ENCODE assay signal across 1 cellular context in the genomic region with DNA sequence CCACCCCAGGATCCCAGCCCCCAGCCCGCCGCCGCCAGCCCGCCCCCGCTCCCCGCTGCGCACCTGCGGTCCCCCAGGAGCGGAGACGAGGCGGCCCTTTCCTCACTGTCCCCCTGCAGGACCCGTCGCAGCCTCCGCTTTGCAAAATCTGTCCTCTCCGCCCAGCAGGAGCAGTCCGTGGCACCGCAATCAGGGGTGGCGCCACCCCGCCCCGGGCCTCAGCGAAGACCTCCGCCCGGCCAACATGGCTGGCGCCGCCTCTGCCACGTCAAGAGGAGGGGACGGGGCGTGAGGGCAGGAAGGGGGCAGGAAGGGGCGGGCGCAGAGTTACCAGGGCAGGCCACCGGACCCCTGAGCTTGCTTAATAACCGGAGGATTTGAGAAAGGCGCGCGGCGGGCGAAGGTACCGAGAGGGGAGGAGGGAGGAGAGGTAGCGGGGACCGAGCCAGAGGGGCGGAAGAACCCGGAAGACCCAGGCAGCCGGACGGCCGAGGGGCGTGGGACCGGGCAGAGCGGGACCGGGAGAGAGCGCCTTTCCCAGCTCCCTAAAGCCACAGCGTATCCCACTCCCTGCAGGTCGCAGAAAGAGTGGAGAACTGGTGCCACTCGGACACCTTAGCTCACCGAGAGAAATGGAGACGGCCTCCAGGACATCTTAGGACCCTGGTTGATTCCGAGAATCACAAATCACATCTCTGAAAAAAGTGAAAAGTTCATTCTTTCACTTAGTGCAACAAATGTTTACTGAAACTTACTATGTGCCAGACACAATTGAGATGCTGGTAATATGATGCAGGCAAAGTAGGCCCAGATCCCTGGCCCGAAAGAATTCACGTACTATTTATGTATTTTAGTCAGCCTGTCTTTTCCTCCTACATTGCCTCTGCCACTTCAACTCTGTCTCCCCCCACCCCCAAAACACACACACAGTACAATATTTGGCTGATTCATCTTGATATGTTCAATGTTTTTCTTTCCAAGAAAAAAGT.
TF ChIP-seq lines count a peak whose summit lies in the region.

A gene (minus strand): TSS at position 267 of the 989 bp plus-strand sequence. CDS start 7,117 bp downstream, outside the sequence.

TF ChIP-seq in K562, 482 proteins besides CTCF, POLR2A, EP300 and RAD21 (continued from another document and continues in another):
- TF ChIP-seq, protein P1, sequence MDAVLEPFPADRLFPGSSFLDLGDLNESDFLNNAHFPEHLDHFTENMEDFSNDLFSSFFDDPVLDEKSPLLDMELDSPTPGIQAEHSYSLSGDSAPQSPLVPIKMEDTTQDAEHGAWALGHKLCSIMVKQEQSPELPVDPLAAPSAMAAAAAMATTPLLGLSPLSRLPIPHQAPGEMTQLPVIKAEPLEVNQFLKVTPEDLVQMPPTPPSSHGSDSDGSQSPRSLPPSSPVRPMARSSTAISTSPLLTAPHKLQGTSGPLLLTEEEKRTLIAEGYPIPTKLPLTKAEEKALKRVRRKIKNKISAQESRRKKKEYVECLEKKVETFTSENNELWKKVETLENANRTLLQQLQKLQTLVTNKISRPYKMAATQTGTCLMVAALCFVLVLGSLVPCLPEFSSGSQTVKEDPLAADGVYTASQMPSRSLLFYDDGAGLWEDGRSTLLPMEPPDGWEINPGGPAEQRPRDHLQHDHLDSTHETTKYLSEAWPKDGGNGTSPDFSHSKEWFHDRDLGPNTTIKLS (IDR thresholded peaks at IDR 0.05; ENCODE audit: borderline replicate concordance, low read depth): peak; percentile 94
- TF ChIP-seq MTA3 (IDR thresholded peaks at IDR 0.05; ENCODE audit: borderline replicate concordance) (0 out of 2 replicates have a peak, but pooled peaks have one; percentile 47), SPI1 (IDR thresholded peaks at IDR 0.05; ENCODE audit: borderline replicate concordance, low read depth, low read length) (no peak), LCOR (CRISPR knock-in tag; IDR thresholded peaks at IDR 0.05) (0 out of 2 replicates have a peak, but pooled peaks have one; percentile 36), SNIP1 (IDR thresholded peaks at IDR 0.05; ENCODE audit: low read depth) (no peak), FOXM1 (IDR thresholded peaks at IDR 0.05; ENCODE audit: low read depth) (no peak), FOXM1 (CRISPR knock-in tag; IDR thresholded peaks at IDR 0.05; ENCODE audit: low read depth) (no peak), NFIC (IDR thresholded peaks at IDR 0.05) (peak; percentile 21; the same call in 1 of the 2 replicates), NFXL1 (CRISPR knock-in tag; IDR thresholded peaks at IDR 0.05) (no peak), CREM (IDR thresholded peaks at IDR 0.05; ENCODE audit: low read depth) (peak; percentile 92), YY1 (IDR thresholded peaks at IDR 0.05; ENCODE audit: borderline replicate concordance in 1 of 3, control insufficient read depth in 1 of 3, extremely low read depth in 1 of 3, insufficient read depth in 3 of 3, insufficient read length in 1 of 3, insufficient replicate concordance in 2 of 3, low read depth in 1 of 3, low read length in 2 of 3) (peak; percentile 48 to 90 (median 76)), FOXA3 (CRISPR knock-in tag; conservative IDR thresholded peaks at IDR 0.05 in 1 of 2, IDR thresholded peaks at IDR 0.05 in 1 of 2) (no peak), ZNF121 (CRISPR knock-in tag; conservative IDR thresholded peaks at IDR 0.05) (no peak), ZNF436 (CRISPR knock-in tag; IDR thresholded peaks at IDR 0.05) (no peak), POLR3G (IDR thresholded peaks at IDR 0.05; ENCODE audit: extremely low read depth, insufficient read length, insufficient replicate concordance) (no peak), ZNF354B (CRISPR knock-in tag; IDR thresholded peaks at IDR 0.05) (no peak), POLR2B (IDR thresholded peaks at IDR 0.05; ENCODE audit: low read depth, partially characterized antibody) (peak; percentile 68), NCOA1 (IDR thresholded peaks at IDR 0.05; ENCODE audit: low read depth) (peak; percentile 58; the same call in 1 of the 2 replicates), KAT7 (CRISPR knock-in tag; IDR thresholded peaks at IDR 0.05; ENCODE audit: borderline replicate concordance) (peak; percentile 66; the same call in 1 of the 2 replicates), CCNT2 (IDR thresholded peaks at IDR 0.05; ENCODE audit: borderline replicate concordance, extremely low read depth, insufficient read length, low read depth, low read length) (no peak), POLR2AphosphoS2 (IDR thresholded peaks at IDR 0.05; ENCODE audit: low read length) (no peak), PML (IDR thresholded peaks at IDR 0.05; ENCODE audit: low read length) (no peak; the same call in 1 of the 2 replicates), LARP7 (IDR thresholded peaks at IDR 0.05) (no peak), CBX3 (IDR thresholded peaks at IDR 0.05; ENCODE audit: borderline replicate concordance in 1 of 2, low read length in 2 of 2) (no peak), PHF8 (IDR thresholded peaks at IDR 0.05; ENCODE audit: borderline replicate concordance, low read length) (peak; percentile 73), POLR2H (tag; IDR thresholded peaks at IDR 0.05; ENCODE audit: low read depth) (peak; percentile 67), NFE2L1 (tag; IDR thresholded peaks at IDR 0.05; ENCODE audit: borderline replicate concordance, low read depth) (no peak), MYC (IDR thresholded peaks at IDR 0.05; ENCODE audit: low read depth, low read length) (0 out of 2 replicates have a peak, but pooled peaks have one; percentile 51), MYC (CRISPR knock-in tag; IDR thresholded peaks at IDR 0.05; ENCODE audit: borderline replicate concordance, low read depth) (no peak)
- TF ChIP-seq, protein P2, sequence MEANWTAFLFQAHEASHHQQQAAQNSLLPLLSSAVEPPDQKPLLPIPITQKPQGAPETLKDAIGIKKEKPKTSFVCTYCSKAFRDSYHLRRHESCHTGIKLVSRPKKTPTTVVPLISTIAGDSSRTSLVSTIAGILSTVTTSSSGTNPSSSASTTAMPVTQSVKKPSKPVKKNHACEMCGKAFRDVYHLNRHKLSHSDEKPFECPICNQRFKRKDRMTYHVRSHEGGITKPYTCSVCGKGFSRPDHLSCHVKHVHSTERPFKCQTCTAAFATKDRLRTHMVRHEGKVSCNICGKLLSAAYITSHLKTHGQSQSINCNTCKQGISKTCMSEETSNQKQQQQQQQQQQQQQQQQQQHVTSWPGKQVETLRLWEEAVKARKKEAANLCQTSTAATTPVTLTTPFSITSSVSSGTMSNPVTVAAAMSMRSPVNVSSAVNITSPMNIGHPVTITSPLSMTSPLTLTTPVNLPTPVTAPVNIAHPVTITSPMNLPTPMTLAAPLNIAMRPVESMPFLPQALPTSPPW (CRISPR knock-in tag; IDR thresholded peaks at IDR 0.05): peak; percentile 76
- TF ChIP-seq, protein P3, sequence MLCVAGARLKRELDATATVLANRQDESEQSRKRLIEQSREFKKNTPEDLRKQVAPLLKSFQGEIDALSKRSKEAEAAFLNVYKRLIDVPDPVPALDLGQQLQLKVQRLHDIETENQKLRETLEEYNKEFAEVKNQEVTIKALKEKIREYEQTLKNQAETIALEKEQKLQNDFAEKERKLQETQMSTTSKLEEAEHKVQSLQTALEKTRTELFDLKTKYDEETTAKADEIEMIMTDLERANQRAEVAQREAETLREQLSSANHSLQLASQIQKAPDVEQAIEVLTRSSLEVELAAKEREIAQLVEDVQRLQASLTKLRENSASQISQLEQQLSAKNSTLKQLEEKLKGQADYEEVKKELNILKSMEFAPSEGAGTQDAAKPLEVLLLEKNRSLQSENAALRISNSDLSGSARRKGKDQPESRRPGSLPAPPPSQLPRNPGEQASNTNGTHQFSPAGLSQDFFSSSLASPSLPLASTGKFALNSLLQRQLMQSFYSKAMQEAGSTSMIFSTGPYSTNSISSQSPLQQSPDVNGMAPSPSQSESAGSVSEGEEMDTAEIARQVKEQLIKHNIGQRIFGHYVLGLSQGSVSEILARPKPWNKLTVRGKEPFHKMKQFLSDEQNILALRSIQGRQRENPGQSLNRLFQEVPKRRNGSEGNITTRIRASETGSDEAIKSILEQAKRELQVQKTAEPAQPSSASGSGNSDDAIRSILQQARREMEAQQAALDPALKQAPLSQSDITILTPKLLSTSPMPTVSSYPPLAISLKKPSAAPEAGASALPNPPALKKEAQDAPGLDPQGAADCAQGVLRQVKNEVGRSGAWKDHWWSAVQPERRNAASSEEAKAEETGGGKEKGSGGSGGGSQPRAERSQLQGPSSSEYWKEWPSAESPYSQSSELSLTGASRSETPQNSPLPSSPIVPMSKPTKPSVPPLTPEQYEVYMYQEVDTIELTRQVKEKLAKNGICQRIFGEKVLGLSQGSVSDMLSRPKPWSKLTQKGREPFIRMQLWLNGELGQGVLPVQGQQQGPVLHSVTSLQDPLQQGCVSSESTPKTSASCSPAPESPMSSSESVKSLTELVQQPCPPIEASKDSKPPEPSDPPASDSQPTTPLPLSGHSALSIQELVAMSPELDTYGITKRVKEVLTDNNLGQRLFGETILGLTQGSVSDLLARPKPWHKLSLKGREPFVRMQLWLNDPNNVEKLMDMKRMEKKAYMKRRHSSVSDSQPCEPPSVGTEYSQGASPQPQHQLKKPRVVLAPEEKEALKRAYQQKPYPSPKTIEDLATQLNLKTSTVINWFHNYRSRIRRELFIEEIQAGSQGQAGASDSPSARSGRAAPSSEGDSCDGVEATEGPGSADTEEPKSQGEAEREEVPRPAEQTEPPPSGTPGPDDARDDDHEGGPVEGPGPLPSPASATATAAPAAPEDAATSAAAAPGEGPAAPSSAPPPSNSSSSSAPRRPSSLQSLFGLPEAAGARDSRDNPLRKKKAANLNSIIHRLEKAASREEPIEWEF (CRISPR knock-in tag; IDR thresholded peaks at IDR 0.05): no peak
- TF ChIP-seq, protein P4, sequence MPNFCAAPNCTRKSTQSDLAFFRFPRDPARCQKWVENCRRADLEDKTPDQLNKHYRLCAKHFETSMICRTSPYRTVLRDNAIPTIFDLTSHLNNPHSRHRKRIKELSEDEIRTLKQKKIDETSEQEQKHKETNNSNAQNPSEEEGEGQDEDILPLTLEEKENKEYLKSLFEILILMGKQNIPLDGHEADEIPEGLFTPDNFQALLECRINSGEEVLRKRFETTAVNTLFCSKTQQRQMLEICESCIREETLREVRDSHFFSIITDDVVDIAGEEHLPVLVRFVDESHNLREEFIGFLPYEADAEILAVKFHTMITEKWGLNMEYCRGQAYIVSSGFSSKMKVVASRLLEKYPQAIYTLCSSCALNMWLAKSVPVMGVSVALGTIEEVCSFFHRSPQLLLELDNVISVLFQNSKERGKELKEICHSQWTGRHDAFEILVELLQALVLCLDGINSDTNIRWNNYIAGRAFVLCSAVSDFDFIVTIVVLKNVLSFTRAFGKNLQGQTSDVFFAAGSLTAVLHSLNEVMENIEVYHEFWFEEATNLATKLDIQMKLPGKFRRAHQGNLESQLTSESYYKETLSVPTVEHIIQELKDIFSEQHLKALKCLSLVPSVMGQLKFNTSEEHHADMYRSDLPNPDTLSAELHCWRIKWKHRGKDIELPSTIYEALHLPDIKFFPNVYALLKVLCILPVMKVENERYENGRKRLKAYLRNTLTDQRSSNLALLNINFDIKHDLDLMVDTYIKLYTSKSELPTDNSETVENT (CRISPR knock-in tag; IDR thresholded peaks at IDR 0.05): no peak
- TF ChIP-seq, protein P5, sequence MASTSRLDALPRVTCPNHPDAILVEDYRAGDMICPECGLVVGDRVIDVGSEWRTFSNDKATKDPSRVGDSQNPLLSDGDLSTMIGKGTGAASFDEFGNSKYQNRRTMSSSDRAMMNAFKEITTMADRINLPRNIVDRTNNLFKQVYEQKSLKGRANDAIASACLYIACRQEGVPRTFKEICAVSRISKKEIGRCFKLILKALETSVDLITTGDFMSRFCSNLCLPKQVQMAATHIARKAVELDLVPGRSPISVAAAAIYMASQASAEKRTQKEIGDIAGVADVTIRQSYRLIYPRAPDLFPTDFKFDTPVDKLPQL (IDR thresholded peaks at IDR 0.05; ENCODE audit: extremely low read depth, insufficient read length): no peak
- TF ChIP-seq, protein P6, sequence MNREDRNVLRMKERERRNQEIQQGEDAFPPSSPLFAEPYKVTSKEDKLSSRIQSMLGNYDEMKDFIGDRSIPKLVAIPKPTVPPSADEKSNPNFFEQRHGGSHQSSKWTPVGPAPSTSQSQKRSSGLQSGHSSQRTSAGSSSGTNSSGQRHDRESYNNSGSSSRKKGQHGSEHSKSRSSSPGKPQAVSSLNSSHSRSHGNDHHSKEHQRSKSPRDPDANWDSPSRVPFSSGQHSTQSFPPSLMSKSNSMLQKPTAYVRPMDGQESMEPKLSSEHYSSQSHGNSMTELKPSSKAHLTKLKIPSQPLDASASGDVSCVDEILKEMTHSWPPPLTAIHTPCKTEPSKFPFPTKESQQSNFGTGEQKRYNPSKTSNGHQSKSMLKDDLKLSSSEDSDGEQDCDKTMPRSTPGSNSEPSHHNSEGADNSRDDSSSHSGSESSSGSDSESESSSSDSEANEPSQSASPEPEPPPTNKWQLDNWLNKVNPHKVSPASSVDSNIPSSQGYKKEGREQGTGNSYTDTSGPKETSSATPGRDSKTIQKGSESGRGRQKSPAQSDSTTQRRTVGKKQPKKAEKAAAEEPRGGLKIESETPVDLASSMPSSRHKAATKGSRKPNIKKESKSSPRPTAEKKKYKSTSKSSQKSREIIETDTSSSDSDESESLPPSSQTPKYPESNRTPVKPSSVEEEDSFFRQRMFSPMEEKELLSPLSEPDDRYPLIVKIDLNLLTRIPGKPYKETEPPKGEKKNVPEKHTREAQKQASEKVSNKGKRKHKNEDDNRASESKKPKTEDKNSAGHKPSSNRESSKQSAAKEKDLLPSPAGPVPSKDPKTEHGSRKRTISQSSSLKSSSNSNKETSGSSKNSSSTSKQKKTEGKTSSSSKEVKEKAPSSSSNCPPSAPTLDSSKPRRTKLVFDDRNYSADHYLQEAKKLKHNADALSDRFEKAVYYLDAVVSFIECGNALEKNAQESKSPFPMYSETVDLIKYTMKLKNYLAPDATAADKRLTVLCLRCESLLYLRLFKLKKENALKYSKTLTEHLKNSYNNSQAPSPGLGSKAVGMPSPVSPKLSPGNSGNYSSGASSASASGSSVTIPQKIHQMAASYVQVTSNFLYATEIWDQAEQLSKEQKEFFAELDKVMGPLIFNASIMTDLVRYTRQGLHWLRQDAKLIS (CRISPR knock-in tag; IDR thresholded peaks at IDR 0.05): peak; percentile 80; the same call in 1 of the 2 replicates
- TF ChIP-seq, protein P7, sequence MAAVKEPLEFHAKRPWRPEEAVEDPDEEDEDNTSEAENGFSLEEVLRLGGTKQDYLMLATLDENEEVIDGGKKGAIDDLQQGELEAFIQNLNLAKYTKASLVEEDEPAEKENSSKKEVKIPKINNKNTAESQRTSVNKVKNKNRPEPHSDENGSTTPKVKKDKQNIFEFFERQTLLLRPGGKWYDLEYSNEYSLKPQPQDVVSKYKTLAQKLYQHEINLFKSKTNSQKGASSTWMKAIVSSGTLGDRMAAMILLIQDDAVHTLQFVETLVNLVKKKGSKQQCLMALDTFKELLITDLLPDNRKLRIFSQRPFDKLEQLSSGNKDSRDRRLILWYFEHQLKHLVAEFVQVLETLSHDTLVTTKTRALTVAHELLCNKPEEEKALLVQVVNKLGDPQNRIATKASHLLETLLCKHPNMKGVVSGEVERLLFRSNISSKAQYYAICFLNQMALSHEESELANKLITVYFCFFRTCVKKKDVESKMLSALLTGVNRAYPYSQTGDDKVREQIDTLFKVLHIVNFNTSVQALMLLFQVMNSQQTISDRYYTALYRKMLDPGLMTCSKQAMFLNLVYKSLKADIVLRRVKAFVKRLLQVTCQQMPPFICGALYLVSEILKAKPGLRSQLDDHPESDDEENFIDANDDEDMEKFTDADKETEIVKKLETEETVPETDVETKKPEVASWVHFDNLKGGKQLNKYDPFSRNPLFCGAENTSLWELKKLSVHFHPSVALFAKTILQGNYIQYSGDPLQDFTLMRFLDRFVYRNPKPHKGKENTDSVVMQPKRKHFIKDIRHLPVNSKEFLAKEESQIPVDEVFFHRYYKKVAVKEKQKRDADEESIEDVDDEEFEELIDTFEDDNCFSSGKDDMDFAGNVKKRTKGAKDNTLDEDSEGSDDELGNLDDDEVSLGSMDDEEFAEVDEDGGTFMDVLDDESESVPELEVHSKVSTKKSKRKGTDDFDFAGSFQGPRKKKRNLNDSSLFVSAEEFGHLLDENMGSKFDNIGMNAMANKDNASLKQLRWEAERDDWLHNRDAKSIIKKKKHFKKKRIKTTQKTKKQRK (IDR thresholded peaks at IDR 0.05; ENCODE audit: borderline replicate concordance, low read depth, low read length): no peak
